13 cellular contexts compared by ENCODE assay signal in genomic region chr5:41918105-41918504, GRCh38. TPM values are rescaled to one million over a fixed set of nuclear protein-coding genes. Genes with fewer than 3 reads are reported as not detected.
DNase-seq lines count a peak whose midpoint lies in the region; ATAC-seq and TF ChIP-seq lines count a peak whose summit lies in the region.
"Had no signal": no experiment of that assay in that cellular context is flagged by ENCODE, and none has a peak within 500 bp of the region (broad histone marks: within the 10 kb centered on the region; RNA-seq: fewer than 3 reads in every experiment).

No MANE protein-coding gene starts in this region.

- no peaks in the 10 kb centered on the region for H3K4me1 ChIP-seq in stomach

- H3K27me3 Mint-ChIP-seq in activated naive CD8-positive, alpha-beta T cell, result no peaks in the 10 kb centered on the region
- H3K27me3 Mint-ChIP-seq in activated naive CD8-positive, alpha-beta T cell treated with anti-CD3 and anti-CD28 coated beads, Interleukin-2, amount 50 U/mL, for 24 hours, result no peaks in the 10 kb centered on the region
- peaks cover 2% of the 10 kb centered on the region; the same call in 1 of the 2 replicates for H3K27me3 Mint-ChIP-seq in HFFc6 (ENCODE audit: insufficient read depth)
- H3K27me3 Mint-ChIP-seq: activated CD4-positive, alpha-beta memory T cell treated with anti-CD3 and anti-CD28 coated beads for 36 hours; activated naive CD8-positive, alpha-beta T cell treated with anti-CD3 and anti-CD28 coated beads, Interleukin-2, amount 10 ng/mL, durations not matched to agents 7 days and 5 days had no signal

- no peaks in the 10 kb centered on the region for H3K27me3 ChIP-seq in stomach

- TF ChIP-seq EP300 in stomach (IDR thresholded peaks at IDR 0.05), result no peak

- DNase-seq in activated naive CD8-positive, alpha-beta T cell treated with anti-CD3 and anti-CD28 coated beads, Interleukin-2, amount 50 U/mL, for 24 hours, result no peak
- DNase-seq in HFFc6 (no peak), DMS 273 (lab: John Stamatoyannopoulos, UW; ENCODE audit: unreplicated experiment) (no peak), stomach (no peak), foreskin melanocyte (no peak)
- DNase-seq: activated CD4-positive, alpha-beta memory T cell treated with anti-CD3 and anti-CD28 coated beads for 36 hours; activated naive CD8-positive, alpha-beta T cell treated with anti-CD3 and anti-CD28 coated beads, Interleukin-2, amount 10 ng/mL, durations not matched to agents 7 days and 5 days; H9; mammary epithelial cell; PC-9 had no signal

- 84 to 95% (median 87%) methylated on average over 2 of the region's 2 CpGs for WGBS in stomach, 5 donors

- H3K27ac ChIP-seq in stomach, result no peak overlapping the region
- H3K27ac ChIP-seq: PC-9 had no signal

- no peaks in the 10 kb centered on the region for H3K9me3 ChIP-seq in stomach

- H3K4me3 Mint-ChIP-seq in activated naive CD8-positive, alpha-beta T cell, result no peak overlapping the region
- H3K4me3 Mint-ChIP-seq in activated naive CD8-positive, alpha-beta T cell treated with anti-CD3 and anti-CD28 coated beads, Interleukin-2, amount 50 U/mL, for 24 hours, result no peak overlapping the region
- no peak overlapping the region for H3K4me3 Mint-ChIP-seq in HFFc6
- H3K4me3 Mint-ChIP-seq: activated CD4-positive, alpha-beta memory T cell treated with anti-CD3 and anti-CD28 coated beads for 36 hours; activated naive CD8-positive, alpha-beta T cell treated with anti-CD3 and anti-CD28 coated beads, Interleukin-2, amount 10 ng/mL, durations not matched to agents 7 days and 5 days; H9 had no signal

- peaks cover 9% of the 10 kb centered on the region for H3K4me1 Mint-ChIP-seq in activated naive CD8-positive, alpha-beta T cell (ENCODE audit: low read depth)
- peaks cover 12% of the 10 kb centered on the region for H3K4me1 Mint-ChIP-seq in activated naive CD8-positive, alpha-beta T cell treated with anti-CD3 and anti-CD28 coated beads, Interleukin-2, amount 50 U/mL, for 24 hours
- peaks cover 19% of the 10 kb centered on the region for H3K4me1 Mint-ChIP-seq in HFFc6 (ENCODE audit: low read depth)
- H3K4me1 Mint-ChIP-seq: activated naive CD8-positive, alpha-beta T cell treated with anti-CD3 and anti-CD28 coated beads, Interleukin-2, amount 10 ng/mL, durations not matched to agents 7 days and 5 days had no signal

- no peak for TF ChIP-seq CTCF in HFFc6 (IDR thresholded peaks at IDR 0.05)
- TF ChIP-seq CTCF in stomach (IDR thresholded peaks at IDR 0.05), result no peak

- H3K27ac Mint-ChIP-seq in activated naive CD8-positive, alpha-beta T cell, result peak overlapping the region; percentile 42
- no peak overlapping the region for H3K27ac Mint-ChIP-seq in activated naive CD8-positive, alpha-beta T cell treated with anti-CD3 and anti-CD28 coated beads, Interleukin-2, amount 50 U/mL, for 24 hours
- H3K27ac Mint-ChIP-seq in HFFc6, result peak overlapping the region; percentile 16; the same call in 1 of the 2 replicates
- H3K27ac Mint-ChIP-seq: activated CD4-positive, alpha-beta memory T cell treated with anti-CD3 and anti-CD28 coated beads for 36 hours; activated naive CD8-positive, alpha-beta T cell treated with anti-CD3 and anti-CD28 coated beads, Interleukin-2, amount 10 ng/mL, durations not matched to agents 7 days and 5 days; H9 had no signal

- no peaks in the 10 kb centered on the region for H3K9me3 Mint-ChIP-seq in activated naive CD8-positive, alpha-beta T cell (ENCODE audit: low read depth)
- H3K9me3 Mint-ChIP-seq in activated naive CD8-positive, alpha-beta T cell treated with anti-CD3 and anti-CD28 coated beads, Interleukin-2, amount 50 U/mL, for 24 hours, result no peaks in the 10 kb centered on the region
- H3K9me3 Mint-ChIP-seq in HFFc6, result no peaks in the 10 kb centered on the region
- H3K9me3 Mint-ChIP-seq: activated CD4-positive, alpha-beta memory T cell treated with anti-CD3 and anti-CD28 coated beads for 36 hours; activated naive CD8-positive, alpha-beta T cell treated with anti-CD3 and anti-CD28 coated beads, Interleukin-2, amount 10 ng/mL, durations not matched to agents 7 days and 5 days; H9 had no signal

- H3K36me3 Mint-ChIP-seq in activated naive CD8-positive, alpha-beta T cell, result peaks cover 14% of the 10 kb centered on the region
- peaks cover 41% of the 10 kb centered on the region for H3K36me3 Mint-ChIP-seq in activated naive CD8-positive, alpha-beta T cell treated with anti-CD3 and anti-CD28 coated beads, Interleukin-2, amount 50 U/mL, for 24 hours (ENCODE audit: low read depth)
- peaks cover 16% of the 10 kb centered on the region for H3K36me3 Mint-ChIP-seq in HFFc6 (ENCODE audit: low read depth)

- no peak for ATAC-seq in activated naive CD8-positive, alpha-beta T cell treated with anti-CD3 and anti-CD28 coated beads, Interleukin-2, amount 50 U/mL, for 24 hours
- peak; percentile 72 for ATAC-seq in HG03521 (IDR thresholded peaks at IDR 0.05; ENCODE audit: unreplicated experiment)
- no peak for ATAC-seq in HG02840 (IDR thresholded peaks at IDR 0.05; ENCODE audit: low FRiP score, unreplicated experiment)

- peaks cover 23 to 82% (median 75%) of the 10 kb centered on the region in 4 donors for H3K36me3 ChIP-seq in stomach

- no peak overlapping the region for H3K4me3 ChIP-seq in stomach
- H3K4me3 ChIP-seq: PC-9 had no signal

- intact Hi-C loops in stomach (cut with DNase I; ENCODE audit: low total_unique reads), result no loop called here

- TF ChIP-seq POLR2A in stomach (IDR thresholded peaks at IDR 0.05), result no peak

RNA-seq across cellular contexts. Expression of gene FBXO4, which starts 7.0 kb away (rescaled TPM):
- 1 to 10 TPM; 4.8 to 7.9 (median 6.0) TPM for total RNA-seq in HFFc6 (2021; fragmentation: NEBNext Ultra II Directional; extraction: Animal tissue kit (Norgen Biotek cat#: 25700))
- total RNA-seq in stomach, result 10 to 100 TPM in 3 of 5 donors, not detected in 2; 21.0 to 35.2 (median 25.8) TPM
- polyA plus RNA-seq in stomach, result 10 to 100 TPM in 1 of 3 donors, 1 to 10 TPM in 2; 9.2 to 12.7 (median 9.4) TPM

RNA-seq across cellular contexts. Expression of gene RIMOC1, which starts 14.0 kb away (rescaled TPM):
- 10 to 100 TPM; 31.1 to 38.9 (median 35.4) TPM for total RNA-seq in HFFc6 (2021; fragmentation: NEBNext Ultra II Directional; extraction: Animal tissue kit (Norgen Biotek cat#: 25700))
- 10 to 100 TPM in 3 of 5 donors, 1 to 10 TPM in 2; 5.8 to 33.8 (median 21.2) TPM for total RNA-seq in stomach
- polyA plus RNA-seq in stomach, result 1 to 10 TPM; 5.6 to 7.3 (median 6.8) TPM

RNA-seq across cellular contexts. Expression of gene OXCT1, which starts 47.9 kb away (rescaled TPM):
- total RNA-seq in HFFc6 (2021; fragmentation: NEBNext Ultra II Directional; extraction: Animal tissue kit (Norgen Biotek cat#: 25700)), result 10 to 100 TPM; 40.4 to 44.0 (median 40.8) TPM
- total RNA-seq in stomach, result 10 to 100 TPM in 4 of 5 donors, 1 to 10 TPM in 1; 4.1 to 33.3 (median 11.6) TPM
- 10 to 100 TPM; 13.7 to 16.4 (median 15.9) TPM for polyA plus RNA-seq in stomach
